Comparison of ENCODE assay signal across 10 cellular contexts in the genomic region with DNA sequence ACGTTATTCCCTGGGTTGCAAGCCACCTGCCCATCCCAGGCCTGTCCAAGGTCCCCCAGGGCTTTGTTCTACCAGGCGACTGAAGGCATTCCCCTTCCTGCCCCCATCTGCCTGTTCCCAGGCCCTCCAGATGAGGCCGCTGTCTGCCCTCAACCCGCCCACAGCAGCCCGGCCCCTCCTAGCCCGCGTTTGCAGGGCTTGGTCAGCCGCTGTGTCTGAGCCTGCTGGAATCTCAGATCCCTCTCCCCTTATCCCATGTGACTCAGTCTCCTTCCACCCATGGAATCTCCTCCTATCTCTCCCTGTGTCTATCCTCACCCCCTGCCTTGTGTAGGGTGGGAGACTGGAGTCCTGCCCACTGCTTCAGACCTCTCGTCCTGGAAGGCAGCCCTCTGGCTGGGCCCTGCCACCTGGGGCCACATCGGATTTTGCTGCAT.
DNase-seq lines count a peak whose midpoint lies in the region; ATAC-seq, FAIRE-seq and TF ChIP-seq lines count a peak whose summit lies in the region.
"Had no signal": no experiment of that assay in that cellular context is flagged by ENCODE, and none has a peak within 500 bp of the region (broad histone marks: within the 10 kb centered on the region; RNA-seq: fewer than 3 reads in every experiment).

No MANE protein-coding gene starts in this region.

- WGBS in small intestine, 3 donors, result 8 to 29% (median 13%) methylated on average over 10 of the region's 10 CpGs

- peaks cover 6% of the 10 kb centered on the region for H3K4me1 Mint-ChIP-seq in activated T-helper 17 cell treated with anti-CD3 and anti-CD28 coated beads, Interleukin-2, amount 50 U/mL, for 72 hours

- H3K27ac Mint-ChIP-seq in activated T-helper 17 cell treated with anti-CD3 and anti-CD28 coated beads, Interleukin-2, amount 50 U/mL, for 72 hours, result no peak overlapping the region
- H3K27ac Mint-ChIP-seq: dendritic cell treated with granulocyte-macrophage colony-stimulating factor and Interleukin-4, amounts not matched to agents 40 ng/mL and 50 ng/mL, for 4 days had no signal

- H3K4me3 ChIP-seq in PC-9 (no peak overlapping the region), small intestine (ENCODE audit: low read depth in 1 of 2, low read length in 2 of 2) (no peak overlapping the region)

- POLR2A ChIA-PET in PC-9 (lab: Charles Lee; ENCODE audit: unreplicated experiment), result no interaction called here

- intact Hi-C loops in PC-9 (cut with micrococcal nuclease; ENCODE audit: unreplicated experiment), result no loop called here

- no peak overlapping the region for H3K27ac ChIP-seq in PC-9
- no peak overlapping the region for H3K27ac ChIP-seq in small intestine (ENCODE audit: low read depth in 1 of 2, low read length in 1 of 2)

- DNase-seq in DMS53 (lab: John Stamatoyannopoulos, UW) (peak; percentile 39), DMS53 treated with DMSO at 0.1 percent for 48 hours (lab: John Stamatoyannopoulos, UW; ENCODE audit: unreplicated experiment) (no peak), PC-9 (peak in 1 of 2 experiments; percentile 20), glomerular visceral epithelial cell (ENCODE audit: extremely low spot score) (peak; percentile 45), small intestine (peak; percentile 47), DMS79 (lab: John Stamatoyannopoulos, UW) (no peak)

- H3K36me3 ChIP-seq in PC-9 (ENCODE audit: low read depth) (no peaks in the 10 kb centered on the region), small intestine (ENCODE audit: control insufficient read depth in 2 of 2, insufficient read depth in 2 of 2, low read length in 2 of 2) (no peaks in the 10 kb centered on the region)

- peak; percentile 95 for ATAC-seq in activated T-helper 17 cell treated with anti-CD3 and anti-CD28 coated beads, Interleukin-2, amount 50 U/mL, for 72 hours (replicated peaks)
- no peak for ATAC-seq in GM18909 (IDR thresholded peaks at IDR 0.05; ENCODE audit: poor library complexity, unreplicated experiment)

- no peaks in the 10 kb centered on the region for H3K9me3 Mint-ChIP-seq in activated T-helper 17 cell treated with anti-CD3 and anti-CD28 coated beads, Interleukin-2, amount 50 U/mL, for 72 hours
- H3K9me3 Mint-ChIP-seq: dendritic cell treated with granulocyte-macrophage colony-stimulating factor and Interleukin-4, amounts not matched to agents 40 ng/mL and 50 ng/mL, for 4 days had no signal

- H3K9me3 ChIP-seq in PC-9 (ENCODE audit: insufficient read depth, low read depth) (no peaks in the 10 kb centered on the region), small intestine (ENCODE audit: control insufficient read depth, low read depth) (no peaks in the 10 kb centered on the region)

- H3K4me2 ChIP-seq in PC-9, result no peak overlapping the region

- H3K27me3 ChIP-seq in PC-9 (ENCODE audit: insufficient read depth, low read depth) (peaks cover 62% of the 10 kb centered on the region), small intestine (ENCODE audit: control insufficient read depth in 2 of 2, insufficient read depth in 2 of 2, low read length in 2 of 2) (peaks cover 0 to 2% of the 10 kb centered on the region in 2 donors)

- H3K4me1 ChIP-seq in PC-9 (replicated peaks; ENCODE audit: insufficient read depth) (no peaks in the 10 kb centered on the region), small intestine (ENCODE audit: control insufficient read depth in 2 of 2, insufficient read depth in 1 of 2, low read depth in 1 of 2, low read length in 1 of 2) (no peaks in the 10 kb centered on the region)

- H3K79me2 ChIP-seq in PC-9 (ENCODE audit: low read depth), result no peaks in the 10 kb centered on the region

- no peak for FAIRE-seq in small intestine (lab: Jason Lieb, UNC)
- FAIRE-seq: A204.1 had no signal

- H3K9me2 ChIP-seq in PC-9 (ENCODE audit: insufficient read depth), result no peaks in the 10 kb centered on the region

- H3K4me3 Mint-ChIP-seq in activated T-helper 17 cell treated with anti-CD3 and anti-CD28 coated beads, Interleukin-2, amount 50 U/mL, for 72 hours, result no peak overlapping the region
- H3K4me3 Mint-ChIP-seq: dendritic cell treated with granulocyte-macrophage colony-stimulating factor and Interleukin-4, amounts not matched to agents 40 ng/mL and 50 ng/mL, for 4 days had no signal

- no peaks in the 10 kb centered on the region for H4K20me1 ChIP-seq in PC-9 (ENCODE audit: insufficient read depth)

- no TSS peak for BruUV-seq in PC-9 (replicated peaks; lab: Mats Ljungman, UMichigan)

- no peak overlapping the region for H2AFZ ChIP-seq in PC-9

- CTCF ChIA-PET in PC-9 (lab: Charles Lee), result no interaction called here

- peak; percentile 37; the same call in 1 of the 2 replicates for TF ChIP-seq CTCF in PC-9 (conservative IDR thresholded peaks at IDR 0.05)

- H3F3A ChIP-seq in PC-9 (ENCODE audit: insufficient read depth, low read depth), result no peaks in the 10 kb centered on the region

- no peaks in the 10 kb centered on the region for H3K27me3 Mint-ChIP-seq in activated T-helper 17 cell treated with anti-CD3 and anti-CD28 coated beads, Interleukin-2, amount 50 U/mL, for 72 hours

- H3K36me3 Mint-ChIP-seq in activated T-helper 17 cell treated with anti-CD3 and anti-CD28 coated beads, Interleukin-2, amount 50 U/mL, for 72 hours (ENCODE audit: low read depth), result no peaks in the 10 kb centered on the region

Comparison
In these comparisons a context has a peak if more than half of its experiments do, and no peak if none do; other contexts are left out.
1. DNase-seq: peak in DMS53 (single experiment), glomerular visceral epithelial cell (single experiment) and small intestine (single experiment); none in DMS53 treated with DMSO at 0.1 percent for 48 hours (single experiment) and DMS79 (single experiment).